ENCODE assay signal across 16 cellular contexts in the genomic region with DNA sequence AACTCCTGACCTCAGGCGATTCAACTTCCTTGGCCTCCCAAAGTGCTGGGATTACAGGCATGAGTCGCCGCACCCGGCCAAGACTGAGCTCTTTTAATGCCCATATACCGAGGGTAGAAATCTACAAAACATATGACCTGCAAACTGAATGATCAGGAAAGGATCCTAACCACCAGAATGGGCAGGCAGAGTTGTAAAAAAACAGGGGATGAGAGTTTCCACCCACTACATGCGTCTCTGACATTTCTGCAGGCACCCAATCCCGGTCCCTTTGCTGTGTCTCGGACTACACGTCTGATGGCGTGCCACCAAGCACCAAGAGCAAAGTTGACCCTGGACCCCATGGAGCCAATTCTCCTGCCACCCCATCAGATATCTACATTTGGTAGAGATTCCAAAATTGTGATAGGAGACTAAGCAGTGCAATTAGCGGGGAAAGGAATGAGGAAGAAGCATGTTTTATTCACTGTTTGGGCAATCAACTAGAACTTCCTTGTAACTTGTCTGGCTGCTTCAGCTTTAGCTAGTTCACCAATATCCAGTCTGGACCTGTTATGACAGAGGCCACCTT.
A peak's percentile ranks its signal among the peaks of the same experiment; 100 is the strongest.
DNase-seq lines count a peak whose midpoint lies in the region; ATAC-seq and TF ChIP-seq lines count a peak whose summit lies in the region.
"Had no signal": no experiment of that assay in that cellular context is flagged by ENCODE, and none has a peak within 500 bp of the region (broad histone marks: within the 10 kb centered on the region; RNA-seq: fewer than 3 reads in every experiment).

No MANE protein-coding gene starts in this region.

- H3K9me3 Mint-ChIP-seq in mesothelial cell of epicardium = peaks cover 12% of the 10 kb centered on the region

- H3K4me3 ChIP-seq in AG10803 (ENCODE audit: low read length) (no peak overlapping the region), mammary epithelial cell (replicated peaks in 1 of 3; ENCODE audit: insufficient read depth in 1 of 3, low read depth in 2 of 3, low read length in 3 of 3) (no peak overlapping the region), left ventricle myocardium inferior (no peak overlapping the region)
- H3K4me3 ChIP-seq: cardiac muscle cell, gastroesophageal sphincter, HAP-1 had no signal

- TF ChIP-seq CTCF in AG10803 (conservative IDR thresholded peaks at IDR 0.05; ENCODE audit: low read length) (no peak), mammary epithelial cell (conservative IDR thresholded peaks at IDR 0.05 in 1 of 2, IDR thresholded peaks at IDR 0.05 in 1 of 2; ENCODE audit: extremely low read depth in 1 of 2, insufficient read depth in 1 of 2, low read depth in 1 of 2, low read length in 2 of 2) (no peak), mesothelial cell of epicardium (IDR thresholded peaks at IDR 0.05; ENCODE audit: unreplicated experiment) (no peak), left ventricle myocardium inferior (IDR thresholded peaks at IDR 0.05; ENCODE audit: borderline replicate concordance) (no peak)

- in situ Hi-C loops in mammary epithelial cell (cut with MboI; ENCODE audit: low sequenced_read_pairs in 2 of 2) = no loop called here

- BruUV-seq in mammary epithelial cell (replicated peaks; lab: Mats Ljungman, UMichigan) = no TSS peak

- DNase-seq in AG10803 (ENCODE audit: low read depth) = peak; percentile 45
- peak; percentile 80 for DNase-seq in M059J (ENCODE audit: low read depth)
- DNase-seq in mammary epithelial cell = peak; percentile 78
- no peak for DNase-seq in mesothelial cell of epicardium (ENCODE audit: low spot score in 2 of 2, unreplicated experiment in 2 of 2)
- DNase-seq in left ventricle myocardium inferior = no peak
- DNase-seq in erythroblast (lab: John Stamatoyannopoulos, UW) = no peak
- no peak for DNase-seq in NCI-H1436 (lab: John Stamatoyannopoulos, UW)
- DNase-seq: activated B cell treated with CpG ODN at 0.5 μM for 24 hours, NCI-H1436 treated with DMSO at 0.1 percent for 48 hours had no signal

- no peaks in the 10 kb centered on the region for H3K27me3 ChIP-seq in mammary epithelial cell (ENCODE audit: insufficient read depth, low read length)
- H3K27me3 ChIP-seq in left ventricle myocardium inferior (ENCODE audit: low read depth) = no peaks in the 10 kb centered on the region
- H3K27me3 ChIP-seq: cardiac muscle cell, gastroesophageal sphincter had no signal

- CTCF ChIA-PET in mammary epithelial cell (lab: Charles Lee; ENCODE audit: low non-redundant PET) = no interaction called here

- H3K27ac ChIP-seq in mammary epithelial cell (ENCODE audit: insufficient read depth, low read depth, low read length) = no peak overlapping the region
- no peak overlapping the region for H3K27ac ChIP-seq in left ventricle myocardium inferior (replicated peaks)
- H3K27ac ChIP-seq: cardiac muscle cell had no signal

- H3K9me3 ChIP-seq in mammary epithelial cell (replicated peaks; ENCODE audit: insufficient read depth, low read length) (no peaks in the 10 kb centered on the region), left ventricle myocardium inferior (replicated peaks) (peaks cover 7% of the 10 kb centered on the region)
- H3K9me3 ChIP-seq: gastroesophageal sphincter, HAP-1 had no signal

- peak overlapping the region; percentile 82 for H3K27ac Mint-ChIP-seq in mesothelial cell of epicardium
- H3K27ac Mint-ChIP-seq: activated T-helper 1 cell treated with anti-CD3 and anti-CD28 coated beads, Interleukin-12 subunit alpha, Interleukin-12 subunit beta, Interleukin-2, Interleukin-4 antibody, amounts not matched to agents 30 ng/mL and 10 ng/mL and 1 ng/mL, durations not matched to agents 14 hours and 24 hours and 36 hours had no signal

- peaks cover 16% of the 10 kb centered on the region for H3K4me1 ChIP-seq in mammary epithelial cell (ENCODE audit: insufficient read depth, low read length)
- H3K4me1 ChIP-seq in left ventricle myocardium inferior = peaks cover 14% of the 10 kb centered on the region
- H3K4me1 ChIP-seq: HAP-1 had no signal

- ATAC-seq in HG03108 (IDR thresholded peaks at IDR 0.05; ENCODE audit: unreplicated experiment) = no peak
- ATAC-seq: gastroesophageal sphincter, Panc1 had no signal

- intact Hi-C loops in mammary epithelial cell (cut with micrococcal nuclease) (no loop called here), left ventricle myocardium inferior (cut with micrococcal nuclease) (no loop called here)

- 39% methylated on average over 11 of the region's 11 CpGs for WGBS in mammary epithelial cell (ENCODE audit: low coverage, missing lambda C conversion rate)

- TF ChIP-seq POLR2A in erythroblast (IDR thresholded peaks at IDR 0.05; ENCODE audit: low read length) = no peak

- dilution Hi-C loops in mammary epithelial cell (cut with HindIII; ENCODE audit: low sequenced_read_pairs) = no loop called here

- no peaks in the 10 kb centered on the region for H3K79me2 ChIP-seq in mammary epithelial cell (ENCODE audit: insufficient read depth, low read length)

- H3K4me1 Mint-ChIP-seq in mesothelial cell of epicardium = peaks cover 10% of the 10 kb centered on the region

- H3K4me3 Mint-ChIP-seq in mesothelial cell of epicardium = no peak overlapping the region
- H3K4me3 Mint-ChIP-seq: activated T-helper 1 cell treated with anti-CD3 and anti-CD28 coated beads, Interleukin-12 subunit alpha, Interleukin-12 subunit beta, Interleukin-2, Interleukin-4 antibody, amounts not matched to agents 30 ng/mL and 10 ng/mL and 1 ng/mL, durations not matched to agents 14 hours and 24 hours and 36 hours; memory B cell had no signal

- peak overlapping the region; percentile 22 for H2AFZ ChIP-seq in mammary epithelial cell (ENCODE audit: low read depth, low read length)

- H3K9ac ChIP-seq in mammary epithelial cell (ENCODE audit: insufficient read depth, low read length) = no peak overlapping the region

- H3K36me3 ChIP-seq in mammary epithelial cell (ENCODE audit: insufficient read depth, low read length) = peaks cover 3% of the 10 kb centered on the region
- peaks cover 33% of the 10 kb centered on the region for H3K36me3 ChIP-seq in left ventricle myocardium inferior
- H3K36me3 ChIP-seq: cardiac muscle cell, HAP-1 had no signal

- H3K36me3 Mint-ChIP-seq in mesothelial cell of epicardium = peaks cover 27% of the 10 kb centered on the region

- no peaks in the 10 kb centered on the region for H3K27me3 Mint-ChIP-seq in mesothelial cell of epicardium (ENCODE audit: low read depth)
- H3K27me3 Mint-ChIP-seq: activated B cell treated with CpG ODN at 0.5 μM for 24 hours, memory B cell had no signal

- H4K20me1 ChIP-seq in mammary epithelial cell (ENCODE audit: insufficient read depth, low read length) = no peaks in the 10 kb centered on the region

- H3K4me2 ChIP-seq in mammary epithelial cell (ENCODE audit: insufficient read depth, low read depth, low read length) = peak overlapping the region; percentile 72

Comparison
In these comparisons a context has a peak if more than half of its experiments do, and no peak if none do; other contexts are left out.
1. DNase-seq: peak in AG10803 (single experiment), M059J (single experiment) and mammary epithelial cell (single experiment); none in mesothelial cell of epicardium (0 of 2), left ventricle myocardium inferior (single experiment), erythroblast (0 of 2) and NCI-H1436 (single experiment).